1 cellular context compared by ENCODE assay signal in the genomic region with DNA sequence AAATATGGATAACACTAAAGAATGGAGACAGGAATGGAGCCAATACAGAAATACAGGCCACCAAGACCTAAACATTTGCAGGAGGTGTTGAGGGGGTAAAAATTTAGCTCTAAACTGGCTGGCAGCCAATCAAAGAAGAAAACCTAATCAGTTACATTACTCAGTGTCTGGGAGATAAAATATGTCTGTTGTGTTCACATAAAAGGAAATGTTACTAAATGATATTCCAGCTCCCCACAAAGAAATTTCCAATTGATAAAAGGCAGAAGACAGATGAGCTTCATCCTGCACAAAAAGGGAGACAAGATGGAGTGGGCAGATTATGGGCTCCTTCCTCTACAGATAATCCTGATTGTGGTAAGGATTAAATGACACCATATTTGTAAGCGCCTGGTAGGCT.
TF ChIP-seq lines count a peak whose summit lies in the region.

No MANE protein-coding gene starts in this region.

TF ChIP-seq in IMR-90, 13 proteins besides CTCF, POLR2A, EP300 and RAD21 (continued from another document):
- TF ChIP-seq USF2 (IDR thresholded peaks at IDR 0.05; ENCODE audit: low read depth, low read length) (no peak), ELK1 (IDR thresholded peaks at IDR 0.05; ENCODE audit: borderline replicate concordance, low read depth, low read length) (no peak), FOS (IDR thresholded peaks at IDR 0.05; ENCODE audit: low read depth, low read length) (no peak), RFX5 (IDR thresholded peaks at IDR 0.05; ENCODE audit: low read depth, low read length) (no peak), RCOR1 (IDR thresholded peaks at IDR 0.05; ENCODE audit: insufficient replicate concordance, low read length) (no peak), SMC3 (IDR thresholded peaks at IDR 0.05; ENCODE audit: low read depth, low read length) (no peak)
